In the genomic region with DNA sequence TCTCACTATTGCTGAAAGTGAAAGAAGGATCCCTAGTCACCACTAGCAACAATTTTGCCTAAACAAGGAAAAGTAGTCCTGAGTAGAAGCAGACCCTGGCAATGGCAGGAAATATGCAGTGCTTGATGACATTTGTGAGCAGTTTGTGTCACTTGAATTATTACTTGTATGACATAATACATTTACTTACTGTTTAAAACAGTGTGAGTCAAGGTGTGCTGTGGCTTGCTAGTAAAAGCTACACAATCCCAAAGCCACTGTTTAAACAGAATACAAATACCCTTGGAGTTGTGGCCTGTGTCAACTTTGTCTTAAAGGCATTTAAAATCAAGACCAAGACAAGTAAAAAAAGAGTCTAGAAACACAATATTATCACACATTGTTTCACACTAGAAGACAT, we compare ENCODE assay signal across 19 cellular contexts.
"Had no signal": no experiment of that assay in that cellular context is flagged by ENCODE, and none has a peak within 500 bp of the region (broad histone marks: within the 10 kb centered on the region; RNA-seq: fewer than 3 reads in every experiment).

No MANE protein-coding gene starts in this region.

- ATAC-seq: activated CD4-positive, alpha-beta T cell treated with anti-CD3 and anti-CD28 coated beads for 36 hours; heart right ventricle; left ventricle myocardium superior; natural killer cell treated with Interleukin-12 subunit alpha and Interleukin-12 subunit beta and Interleukin-15 and Interleukin-18, amount 100 ng/mL, for 72 hours; pancreas; T-helper 17 cell had no signal

- DNase-seq: activated CD4-positive, alpha-beta T cell treated with anti-CD3 and anti-CD28 coated beads for 36 hours; activated CD4-positive, alpha-beta T cell treated with anti-CD3 and anti-CD28 coated beads, Interleukin-2, amount 50 U/mL, for 4 hours; activated CD4-positive, CD25-positive, alpha-beta regulatory T cell; activated gamma-delta T cell treated with Interleukin-2 at 50 U/mL for 16 hours; activated naive CD4-positive, alpha-beta T cell treated with anti-CD3 and anti-CD28 coated beads, Interleukin-2, amount 50 U/mL, for 16 hours; activated T-cell treated with anti-CD3 and anti-CD28 coated beads, Interleukin-2, amount 50 U/mL, for 1 hour; amniotic stem cell; brain microvascular endothelial cell; foreskin fibroblast; heart right ventricle; islet precursor cell; left ventricle myocardium superior; mucosa of descending colon; pancreas; stimulated activated naive CD4-positive, alpha-beta T cell; T-helper 17 cell; T1000; tibial artery had no signal

- H3K4me1 Mint-ChIP-seq: activated CD4-positive, alpha-beta T cell treated with anti-CD3 and anti-CD28 coated beads for 36 hours; T-helper 17 cell had no signal

- H3K36me3 Mint-ChIP-seq: natural killer cell treated with Interleukin-12 subunit alpha and Interleukin-12 subunit beta and Interleukin-15 and Interleukin-18, amount 100 ng/mL, for 72 hours had no signal

- H3K27ac Mint-ChIP-seq: activated CD4-positive, alpha-beta T cell treated with anti-CD3 and anti-CD28 coated beads for 36 hours; natural killer cell treated with Interleukin-12 subunit alpha and Interleukin-12 subunit beta and Interleukin-15 and Interleukin-18, amount 100 ng/mL, for 72 hours; T-helper 17 cell had no signal

- H3K27me3 Mint-ChIP-seq: activated CD4-positive, alpha-beta T cell treated with anti-CD3 and anti-CD28 coated beads for 36 hours; natural killer cell treated with Interleukin-12 subunit alpha and Interleukin-12 subunit beta and Interleukin-15 and Interleukin-18, amount 100 ng/mL, for 72 hours; T-helper 17 cell had no signal

- H3K4me3 Mint-ChIP-seq: activated CD4-positive, alpha-beta T cell treated with anti-CD3 and anti-CD28 coated beads for 36 hours; natural killer cell treated with Interleukin-12 subunit alpha and Interleukin-12 subunit beta and Interleukin-15 and Interleukin-18, amount 100 ng/mL, for 72 hours; T-helper 17 cell had no signal
